Comparison of ENCODE assay signal across 1 cellular context in the genomic region with DNA sequence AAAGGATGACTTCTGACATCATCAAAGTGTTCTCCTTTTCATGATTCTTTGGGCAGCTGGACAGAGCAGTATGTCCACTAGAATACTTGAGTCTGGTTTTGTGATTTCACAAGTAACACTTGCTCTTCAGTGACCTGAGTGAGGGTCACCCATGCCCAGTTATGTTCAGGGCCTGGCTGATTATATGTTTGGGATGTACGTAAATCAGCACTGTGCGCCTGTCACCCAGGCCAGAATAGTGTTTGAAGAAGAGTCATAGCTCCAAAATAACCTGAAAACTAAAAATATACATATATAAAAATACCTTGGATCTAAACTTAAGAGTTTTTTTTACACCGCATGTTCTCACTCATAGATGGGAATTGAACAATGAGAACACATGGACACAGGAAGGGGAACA.
TF ChIP-seq lines count a peak whose summit lies in the region.

No MANE protein-coding gene starts in this region.

TF ChIP-seq in WTC11, 78 proteins besides CTCF, POLR2A, EP300 and RAD21 (continued from another document):
- TF ChIP-seq, protein P1, sequence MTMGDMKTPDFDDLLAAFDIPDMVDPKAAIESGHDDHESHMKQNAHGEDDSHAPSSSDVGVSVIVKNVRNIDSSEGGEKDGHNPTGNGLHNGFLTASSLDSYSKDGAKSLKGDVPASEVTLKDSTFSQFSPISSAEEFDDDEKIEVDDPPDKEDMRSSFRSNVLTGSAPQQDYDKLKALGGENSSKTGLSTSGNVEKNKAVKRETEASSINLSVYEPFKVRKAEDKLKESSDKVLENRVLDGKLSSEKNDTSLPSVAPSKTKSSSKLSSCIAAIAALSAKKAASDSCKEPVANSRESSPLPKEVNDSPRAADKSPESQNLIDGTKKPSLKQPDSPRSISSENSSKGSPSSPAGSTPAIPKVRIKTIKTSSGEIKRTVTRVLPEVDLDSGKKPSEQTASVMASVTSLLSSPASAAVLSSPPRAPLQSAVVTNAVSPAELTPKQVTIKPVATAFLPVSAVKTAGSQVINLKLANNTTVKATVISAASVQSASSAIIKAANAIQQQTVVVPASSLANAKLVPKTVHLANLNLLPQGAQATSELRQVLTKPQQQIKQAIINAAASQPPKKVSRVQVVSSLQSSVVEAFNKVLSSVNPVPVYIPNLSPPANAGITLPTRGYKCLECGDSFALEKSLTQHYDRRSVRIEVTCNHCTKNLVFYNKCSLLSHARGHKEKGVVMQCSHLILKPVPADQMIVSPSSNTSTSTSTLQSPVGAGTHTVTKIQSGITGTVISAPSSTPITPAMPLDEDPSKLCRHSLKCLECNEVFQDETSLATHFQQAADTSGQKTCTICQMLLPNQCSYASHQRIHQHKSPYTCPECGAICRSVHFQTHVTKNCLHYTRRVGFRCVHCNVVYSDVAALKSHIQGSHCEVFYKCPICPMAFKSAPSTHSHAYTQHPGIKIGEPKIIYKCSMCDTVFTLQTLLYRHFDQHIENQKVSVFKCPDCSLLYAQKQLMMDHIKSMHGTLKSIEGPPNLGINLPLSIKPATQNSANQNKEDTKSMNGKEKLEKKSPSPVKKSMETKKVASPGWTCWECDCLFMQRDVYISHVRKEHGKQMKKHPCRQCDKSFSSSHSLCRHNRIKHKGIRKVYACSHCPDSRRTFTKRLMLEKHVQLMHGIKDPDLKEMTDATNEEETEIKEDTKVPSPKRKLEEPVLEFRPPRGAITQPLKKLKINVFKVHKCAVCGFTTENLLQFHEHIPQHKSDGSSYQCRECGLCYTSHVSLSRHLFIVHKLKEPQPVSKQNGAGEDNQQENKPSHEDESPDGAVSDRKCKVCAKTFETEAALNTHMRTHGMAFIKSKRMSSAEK (CRISPR knock-in tag; IDR thresholded peaks at IDR 0.05; ENCODE audit: borderline replicate concordance) = no peak
- TF ChIP-seq, protein P2, sequence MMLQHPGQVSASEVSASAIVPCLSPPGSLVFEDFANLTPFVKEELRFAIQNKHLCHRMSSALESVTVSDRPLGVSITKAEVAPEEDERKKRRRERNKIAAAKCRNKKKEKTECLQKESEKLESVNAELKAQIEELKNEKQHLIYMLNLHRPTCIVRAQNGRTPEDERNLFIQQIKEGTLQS (CRISPR knock-in tag; conservative IDR thresholded peaks at IDR 0.05) = no peak
- TF ChIP-seq ATF2 (CRISPR knock-in tag; IDR thresholded peaks at IDR 0.05; ENCODE audit: borderline replicate concordance, low read depth) (no peak), NFYB (CRISPR knock-in tag; conservative IDR thresholded peaks at IDR 0.05; ENCODE audit: low read depth) (no peak), ATF1 (CRISPR knock-in tag; IDR thresholded peaks at IDR 0.05) (no peak), USF1 (CRISPR knock-in tag; IDR thresholded peaks at IDR 0.05) (no peak), TEAD1 (CRISPR knock-in tag; IDR thresholded peaks at IDR 0.05) (no peak), ZNF138 (CRISPR knock-in tag; conservative IDR thresholded peaks at IDR 0.05) (no peak), SMAD4 (CRISPR knock-in tag; IDR thresholded peaks at IDR 0.05) (no peak), TEAD4 (CRISPR knock-in tag; IDR thresholded peaks at IDR 0.05) (no peak), USF2 (CRISPR knock-in tag; IDR thresholded peaks at IDR 0.05) (no peak), ZSCAN18 (CRISPR knock-in tag; IDR thresholded peaks at IDR 0.05) (no peak), ESRRA (CRISPR knock-in tag; IDR thresholded peaks at IDR 0.05; ENCODE audit: borderline replicate concordance) (no peak), ZNF423 (CRISPR knock-in tag; IDR thresholded peaks at IDR 0.05) (no peak), CDX4 (CRISPR knock-in tag; IDR thresholded peaks at IDR 0.05; ENCODE audit: borderline replicate concordance) (no peak), ZNF671 (CRISPR knock-in tag; IDR thresholded peaks at IDR 0.05) (no peak)
- TF ChIP-seq, protein P3, sequence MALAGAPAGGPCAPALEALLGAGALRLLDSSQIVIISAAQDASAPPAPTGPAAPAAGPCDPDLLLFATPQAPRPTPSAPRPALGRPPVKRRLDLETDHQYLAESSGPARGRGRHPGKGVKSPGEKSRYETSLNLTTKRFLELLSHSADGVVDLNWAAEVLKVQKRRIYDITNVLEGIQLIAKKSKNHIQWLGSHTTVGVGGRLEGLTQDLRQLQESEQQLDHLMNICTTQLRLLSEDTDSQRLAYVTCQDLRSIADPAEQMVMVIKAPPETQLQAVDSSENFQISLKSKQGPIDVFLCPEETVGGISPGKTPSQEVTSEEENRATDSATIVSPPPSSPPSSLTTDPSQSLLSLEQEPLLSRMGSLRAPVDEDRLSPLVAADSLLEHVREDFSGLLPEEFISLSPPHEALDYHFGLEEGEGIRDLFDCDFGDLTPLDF (CRISPR knock-in tag; IDR thresholded peaks at IDR 0.05) = no peak
